26 cellular contexts compared by ENCODE assay signal in the genomic region with DNA sequence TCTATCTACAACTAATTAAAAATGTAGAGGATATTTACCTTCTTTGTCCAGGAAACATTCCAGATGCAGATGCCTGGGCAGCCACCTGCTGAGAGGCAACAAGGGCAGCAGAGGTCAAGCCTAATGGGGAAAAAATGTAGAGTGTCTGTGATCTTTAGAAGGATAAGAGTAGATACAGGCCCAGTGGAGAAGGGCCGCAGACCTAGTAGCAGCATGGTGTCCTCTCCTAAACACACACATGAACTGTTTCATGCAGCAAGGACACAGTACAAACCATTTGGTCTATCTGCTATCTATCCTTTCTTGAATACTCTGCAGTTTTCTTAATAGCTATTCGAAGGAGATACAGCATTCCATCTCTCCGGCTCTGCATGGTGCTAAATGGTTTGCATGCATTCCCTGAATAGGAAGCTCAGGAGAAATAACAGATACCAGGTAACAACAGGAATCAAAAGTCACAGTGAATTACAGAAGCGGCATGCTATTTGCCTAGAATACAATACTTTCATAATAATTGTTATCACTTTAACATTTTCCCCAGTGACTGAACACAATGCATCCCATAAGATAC.
A peak's percentile ranks its signal among the peaks of the same experiment; 100 is the strongest.
DNase-seq lines count a peak whose midpoint lies in the region; ATAC-seq and TF ChIP-seq lines count a peak whose summit lies in the region.
"Had no signal": no experiment of that assay in that cellular context is flagged by ENCODE, and none has a peak within 500 bp of the region (broad histone marks: within the 10 kb centered on the region; RNA-seq: fewer than 3 reads in every experiment).

No MANE protein-coding gene starts in this region.

- CTCF ChIA-PET in WTC11 (lab: Charles Lee) = interaction anchor here (0.9 to 1.3 kb wide), 3 partner anchors 22 to 100 kb away, joined by 3 read pairs; no protein-coding TSS in a partner anchor

- no peak overlapping the region for H2BK12ac ChIP-seq in mesenchymal stem cell (ENCODE audit: low read length in 2 of 2)

- TF ChIP-seq CTCF in WTC11 (IDR thresholded peaks at IDR 0.05) = no peak
- TF ChIP-seq CTCF in uterus (IDR thresholded peaks at IDR 0.05) = no peak

- H3K27ac ChIP-seq in mesenchymal stem cell (ENCODE audit: low read length, poor library complexity, severe bottlenecking) (peak overlapping the region; percentile 3), uterus (no peak overlapping the region)
- H3K27ac ChIP-seq: esophagus squamous epithelium, GM23248, pancreas, right atrium auricular region, SJSA1 had no signal

- H2BK120ac ChIP-seq in mesenchymal stem cell (ENCODE audit: low read depth, low read length) = no peak overlapping the region

- H3K23ac ChIP-seq in mesenchymal stem cell (ENCODE audit: low read length in 2 of 2) = no peak overlapping the region

- no peak overlapping the region for H2BK15ac ChIP-seq in mesenchymal stem cell (ENCODE audit: low read depth, poor library complexity, severe bottlenecking)

- H3K36me3 Mint-ChIP-seq in WTC11 (peaks cover 22% of the 10 kb centered on the region), T-helper 17 cell (ENCODE audit: low read depth) (no peaks in the 10 kb centered on the region)
- H3K36me3 Mint-ChIP-seq: activated naive CD8-positive, alpha-beta T cell treated with anti-CD3 and anti-CD28 coated beads, Interleukin-2, amount 10 ng/mL, durations not matched to agents 7 days and 5 days; naive thymus-derived CD8-positive, alpha-beta T cell had no signal

- H3K4me1 Mint-ChIP-seq in WTC11 = peaks cover 76% of the 10 kb centered on the region
- H3K4me1 Mint-ChIP-seq in T-helper 17 cell = no peaks in the 10 kb centered on the region
- H3K4me1 Mint-ChIP-seq: activated naive CD8-positive, alpha-beta T cell treated with anti-CD3 and anti-CD28 coated beads, Interleukin-2, amount 10 ng/mL, durations not matched to agents 7 days and 5 days; naive thymus-derived CD8-positive, alpha-beta T cell had no signal

- peak overlapping the region; percentile 19 for H3K4me3 Mint-ChIP-seq in WTC11
- no peak overlapping the region for H3K4me3 Mint-ChIP-seq in T-helper 17 cell
- H3K4me3 Mint-ChIP-seq: activated naive CD8-positive, alpha-beta T cell treated with anti-CD3 and anti-CD28 coated beads, Interleukin-2, amount 10 ng/mL, durations not matched to agents 7 days and 5 days; naive thymus-derived CD8-positive, alpha-beta T cell had no signal

- no peak overlapping the region for H3K4ac ChIP-seq in mesenchymal stem cell (ENCODE audit: low read depth in 1 of 2, low read length in 2 of 2)

- no peak overlapping the region for H3K4me3 ChIP-seq in mesenchymal stem cell (ENCODE audit: insufficient read depth in 1 of 2, low read depth in 1 of 2, low read length in 2 of 2)
- H3K4me3 ChIP-seq in uterus = no peak overlapping the region
- H3K4me3 ChIP-seq: esophagus squamous epithelium, GM23248, K562, pancreas, right atrium auricular region, SJSA1 had no signal

- intact Hi-C loops in uterus (cut with DNase I; ENCODE audit: low total_unique reads) = no loop called here

- H3K36me3 ChIP-seq in mesenchymal stem cell (ENCODE audit: control insufficient read depth in 1 of 2, insufficient read depth in 2 of 2, low read depth in 1 of 2, low read length in 2 of 2) = peaks cover 11 to 16% of the 10 kb centered on the region in 2 experiments
- H3K36me3 ChIP-seq in uterus = no peaks in the 10 kb centered on the region

- no peaks in the 10 kb centered on the region for H3K27me3 ChIP-seq in mesenchymal stem cell (ENCODE audit: control insufficient read depth in 1 of 2, insufficient read depth in 1 of 2, low read length in 2 of 2)
- H3K27me3 ChIP-seq in uterus = no peaks in the 10 kb centered on the region
- H3K27me3 ChIP-seq: esophagus squamous epithelium, pancreas, right atrium auricular region, SJSA1 had no signal

- no peak for TF ChIP-seq POLR2A in uterus (IDR thresholded peaks at IDR 0.05)

- no peak overlapping the region for H3K9ac ChIP-seq in mesenchymal stem cell (ENCODE audit: low read length)
- H3K9ac ChIP-seq: GM23248 had no signal

- peaks cover 20% of the 10 kb centered on the region for H3K79me1 ChIP-seq in mesenchymal stem cell (replicated peaks; ENCODE audit: low read length, poor library complexity, severe bottlenecking)

- ATAC-seq in WTC11 (peak; percentile 83), T-helper 17 cell (no peak), GM19328 (IDR thresholded peaks at IDR 0.05; ENCODE audit: unreplicated experiment) (no peak)
- ATAC-seq: K562; naive thymus-derived CD8-positive, alpha-beta T cell; pancreas had no signal

- no peak overlapping the region for H4K8ac ChIP-seq in mesenchymal stem cell (ENCODE audit: low read length)

- H2AFZ ChIP-seq in mesenchymal stem cell (ENCODE audit: low read depth, low read length) = no peak overlapping the region
- H2AFZ ChIP-seq: GM23248 had no signal

- no peak overlapping the region for H3K4me2 ChIP-seq in mesenchymal stem cell (ENCODE audit: low read length, poor library complexity, severe bottlenecking)

- H3K9me3 Mint-ChIP-seq in WTC11 = no peaks in the 10 kb centered on the region
- H3K9me3 Mint-ChIP-seq: activated naive CD8-positive, alpha-beta T cell treated with anti-CD3 and anti-CD28 coated beads, Interleukin-2, amount 10 ng/mL, durations not matched to agents 7 days and 5 days had no signal

- POLR2A ChIA-PET in WTC11 (lab: Charles Lee) = no interaction called here

- no peak overlapping the region for H2AK5ac ChIP-seq in mesenchymal stem cell (ENCODE audit: low read length, severe bottlenecking)

- peaks cover 8% of the 10 kb centered on the region for H3K4me1 ChIP-seq in mesenchymal stem cell (ENCODE audit: control insufficient read depth, insufficient read depth, low read depth, low read length)
- H3K4me1 ChIP-seq in uterus = no peaks in the 10 kb centered on the region

- 69% methylated on average over 4 of the region's 4 CpGs for WGBS in mesenchymal stem cell

- H3K14ac ChIP-seq in mesenchymal stem cell (ENCODE audit: low read length in 2 of 2) = no peak overlapping the region

- H3K27me3 Mint-ChIP-seq in WTC11 (ENCODE audit: low read depth) (no peaks in the 10 kb centered on the region; the same call in 1 of the 2 replicates), T-helper 17 cell (peaks cover 31% of the 10 kb centered on the region)

- peak overlapping the region; percentile 97 for H3K27ac Mint-ChIP-seq in WTC11
- no peak overlapping the region for H3K27ac Mint-ChIP-seq in T-helper 17 cell
- H3K27ac Mint-ChIP-seq: activated naive CD8-positive, alpha-beta T cell treated with anti-CD3 and anti-CD28 coated beads, Interleukin-2, amount 10 ng/mL, durations not matched to agents 7 days and 5 days; naive thymus-derived CD8-positive, alpha-beta T cell had no signal

- DNase-seq in NCI-H146 (lab: John Stamatoyannopoulos, UW) (peak; percentile 30), NCI-H146 treated with DMSO at 0.1 percent for 48 hours (lab: John Stamatoyannopoulos, UW; ENCODE audit: unreplicated experiment) (no peak), WTC11 (ENCODE audit: low spot score) (peak; percentile 75), mesenchymal stem cell (no peak), hepatic stellate cell (ENCODE audit: low spot score) (no peak), T-helper 17 cell (no peak), uterus (no peak)
- DNase-seq: 8988T; activated CD4-positive, CD25-positive, alpha-beta regulatory T cell treated with anti-CD3 and anti-CD28 coated beads, Interleukin-2, amount 50 U/mL, for 72 hours; activated effector memory CD4-positive, alpha-beta T cell treated with anti-CD3 and anti-CD28 coated beads, Interleukin-2, amount 50 U/mL, for 16 hours; activated naive CD8-positive, alpha-beta T cell treated with anti-CD3 and anti-CD28 coated beads, Interleukin-2, amount 10 ng/mL, durations not matched to agents 7 days and 5 days; activated T-cell treated with anti-CD3 and anti-CD28 coated beads, Interleukin-2, amount 50 U/mL, for 1 hour; caudate nucleus; esophagus squamous epithelium; foreskin melanocyte; GM23248; naive thymus-derived CD8-positive, alpha-beta T cell; NCI-H1105; NCI-H2029 treated with DMSO at 0.1 percent for 48 hours; NCI-H345; pancreas; stimulated activated CD4-positive, alpha-beta T cell treated with anti-CD3 and anti-CD28 coated beads, Interleukin-2, amount 100 ng/mL, for 48 hours had no signal

- H4K91ac ChIP-seq in mesenchymal stem cell (ENCODE audit: low read length) = peak overlapping the region; percentile 82

- H3K18ac ChIP-seq in mesenchymal stem cell (ENCODE audit: low read depth in 1 of 2, low read length in 2 of 2) = peak overlapping the region in 1 of 2 experiments; percentile 30

- H3K9me3 ChIP-seq in mesenchymal stem cell (ENCODE audit: control insufficient read depth, low read length) (no peaks in the 10 kb centered on the region), T-helper 17 cell (ENCODE audit: control insufficient read depth, low read length, poor library complexity, severe bottlenecking) (no peaks in the 10 kb centered on the region), uterus (no peaks in the 10 kb centered on the region)
- H3K9me3 ChIP-seq: esophagus squamous epithelium, pancreas, right atrium auricular region, SJSA1 had no signal

- H2BK5ac ChIP-seq in mesenchymal stem cell (ENCODE audit: low read depth, low read length, poor library complexity, severe bottlenecking) = no peak overlapping the region

TF ChIP-seq in WTC11, 78 proteins besides CTCF, POLR2A, EP300 and RAD21 (continues in another document):
- no peak for TF ChIP-seq FOXJ3 (CRISPR knock-in tag; IDR thresholded peaks at IDR 0.05; ENCODE audit: borderline replicate concordance)
- no peak for TF ChIP-seq ZNF219 (CRISPR knock-in tag; IDR thresholded peaks at IDR 0.05; ENCODE audit: borderline replicate concordance)
- TF ChIP-seq TP53 (CRISPR knock-in tag; IDR thresholded peaks at IDR 0.05) = no peak
- no peak for TF ChIP-seq NFYB (CRISPR knock-in tag; conservative IDR thresholded peaks at IDR 0.05; ENCODE audit: low read depth)

Comparison
In these comparisons a context has a peak if more than half of its experiments do, and no peak if none do; other contexts are left out.
1. DNase-seq: peak in NCI-H146 (single experiment) and WTC11 (single experiment); none in NCI-H146 treated with DMSO at 0.1 percent for 48 hours (single experiment), mesenchymal stem cell (single experiment), hepatic stellate cell (single experiment), T-helper 17 cell (0 of 3) and uterus (0 of 2).